20 cellular contexts compared by ENCODE assay signal in genomic region chr11:87976009-87976408, GRCh38.
"Had no signal": no experiment of that assay in that cellular context is flagged by ENCODE, and none has a peak within 500 bp of the region (broad histone marks: within the 10 kb centered on the region; RNA-seq: fewer than 3 reads in every experiment).

No MANE protein-coding gene starts in this region.

- H3K9me3 Mint-ChIP-seq: memory B cell; naive thymus-derived CD4-positive, alpha-beta T cell; natural killer cell treated with Interleukin-12 subunit alpha and Interleukin-12 subunit beta and Interleukin-15 and Interleukin-18, amount 100 ng/mL, for 72 hours; stimulated activated memory B cell treated with anti-CD40 and anti-IgM and Interleukin-4, amounts not matched to agents 10 μg/mL and 1 μg/mL and 100 μg/mL, for 72 hours; stimulated activated naive CD8-positive, alpha-beta T cell treated with anti-CD3 and anti-CD28 coated beads, Interleukin-15, amount 100 ng/mL, for 72 hours; type B pancreatic cell had no signal

- H3K4me1 Mint-ChIP-seq: immature natural killer cell; memory B cell; stimulated activated memory B cell treated with anti-CD40 and anti-IgM and Interleukin-4, amounts not matched to agents 10 μg/mL and 1 μg/mL and 100 μg/mL, for 72 hours; stimulated activated naive CD8-positive, alpha-beta T cell treated with anti-CD3 and anti-CD28 coated beads, Interleukin-15, amount 100 ng/mL, for 72 hours had no signal

- H3K36me3 Mint-ChIP-seq: immature natural killer cell; memory B cell; naive thymus-derived CD4-positive, alpha-beta T cell; natural killer cell treated with Interleukin-12 subunit alpha and Interleukin-12 subunit beta and Interleukin-15 and Interleukin-18, amount 100 ng/mL, for 72 hours; stimulated activated memory B cell treated with anti-CD40 and anti-IgM and Interleukin-4, amounts not matched to agents 10 μg/mL and 1 μg/mL and 100 μg/mL, for 72 hours; type B pancreatic cell had no signal

- H3K27ac Mint-ChIP-seq: immature natural killer cell; memory B cell; naive thymus-derived CD4-positive, alpha-beta T cell; natural killer cell treated with Interleukin-12 subunit alpha and Interleukin-12 subunit beta and Interleukin-15 and Interleukin-18, amount 100 ng/mL, for 72 hours; progenitor cell of endocrine pancreas; stimulated activated memory B cell treated with anti-CD40 and anti-IgM and Interleukin-4, amounts not matched to agents 10 μg/mL and 1 μg/mL and 100 μg/mL, for 72 hours; stimulated activated naive CD8-positive, alpha-beta T cell treated with anti-CD3 and anti-CD28 coated beads, Interleukin-15, amount 100 ng/mL, for 72 hours; type B pancreatic cell had no signal

- H3K27me3 Mint-ChIP-seq: memory B cell; progenitor cell of endocrine pancreas; stimulated activated memory B cell treated with anti-CD40 and anti-IgM and Interleukin-4, amounts not matched to agents 10 μg/mL and 1 μg/mL and 100 μg/mL, for 72 hours; stimulated activated naive CD8-positive, alpha-beta T cell treated with anti-CD3 and anti-CD28 coated beads, Interleukin-15, amount 100 ng/mL, for 72 hours had no signal

- ATAC-seq: mucosa of descending colon; naive thymus-derived CD4-positive, alpha-beta T cell; natural killer cell treated with Interleukin-12 subunit alpha and Interleukin-12 subunit beta and Interleukin-15 and Interleukin-18, amount 100 ng/mL, for 72 hours; right lobe of liver; stimulated activated memory B cell treated with anti-CD40 and anti-IgM and Interleukin-4, amounts not matched to agents 10 μg/mL and 1 μg/mL and 100 μg/mL, for 72 hours; stimulated activated naive CD8-positive, alpha-beta T cell treated with anti-CD3 and anti-CD28 coated beads, Interleukin-15, amount 100 ng/mL, for 72 hours had no signal

- H3K4me3 Mint-ChIP-seq: immature natural killer cell; memory B cell; naive thymus-derived CD4-positive, alpha-beta T cell; natural killer cell treated with Interleukin-12 subunit alpha and Interleukin-12 subunit beta and Interleukin-15 and Interleukin-18, amount 100 ng/mL, for 72 hours; stimulated activated memory B cell treated with anti-CD40 and anti-IgM and Interleukin-4, amounts not matched to agents 10 μg/mL and 1 μg/mL and 100 μg/mL, for 72 hours; stimulated activated naive CD8-positive, alpha-beta T cell treated with anti-CD3 and anti-CD28 coated beads, Interleukin-15, amount 100 ng/mL, for 72 hours; type B pancreatic cell had no signal

- DNase-seq: immature natural killer cell; left ventricle myocardium inferior; midbrain; mucosa of descending colon; ovary; right lobe of liver; stimulated activated CD4-positive, alpha-beta T cell treated with anti-CD3 and anti-CD28 coated beads, Interleukin-1b, Interleukin-23, amount 100 ng/mL, for 48 hours; stimulated activated CD4-positive, alpha-beta T cell treated with anti-CD3 and anti-CD28 coated beads, Interleukin-2, amount 100 ng/mL, for 48 hours; stimulated activated CD4-positive, alpha-beta T cell treated with anti-CD3 and anti-CD28 coated beads, Interleukin-4, amount 100 ng/mL, for 4 hours; stimulated activated CD8-positive, alpha-beta memory T cell treated with anti-CD3 and anti-CD28 coated beads, Interleukin-4, amount 100 ng/mL, for 48 hours; stimulated activated naive CD4-positive, alpha-beta T cell treated with Interleukin-2 at 50 U/mL for 16 hours; stimulated activated naive CD8-positive, alpha-beta T cell treated with anti-CD3 and anti-CD28 coated beads, Interleukin-15, amount 100 ng/mL, for 72 hours; substantia nigra; uterus had no signal
